Comparison of ENCODE assay signal across 12 cellular contexts in the genomic region with DNA sequence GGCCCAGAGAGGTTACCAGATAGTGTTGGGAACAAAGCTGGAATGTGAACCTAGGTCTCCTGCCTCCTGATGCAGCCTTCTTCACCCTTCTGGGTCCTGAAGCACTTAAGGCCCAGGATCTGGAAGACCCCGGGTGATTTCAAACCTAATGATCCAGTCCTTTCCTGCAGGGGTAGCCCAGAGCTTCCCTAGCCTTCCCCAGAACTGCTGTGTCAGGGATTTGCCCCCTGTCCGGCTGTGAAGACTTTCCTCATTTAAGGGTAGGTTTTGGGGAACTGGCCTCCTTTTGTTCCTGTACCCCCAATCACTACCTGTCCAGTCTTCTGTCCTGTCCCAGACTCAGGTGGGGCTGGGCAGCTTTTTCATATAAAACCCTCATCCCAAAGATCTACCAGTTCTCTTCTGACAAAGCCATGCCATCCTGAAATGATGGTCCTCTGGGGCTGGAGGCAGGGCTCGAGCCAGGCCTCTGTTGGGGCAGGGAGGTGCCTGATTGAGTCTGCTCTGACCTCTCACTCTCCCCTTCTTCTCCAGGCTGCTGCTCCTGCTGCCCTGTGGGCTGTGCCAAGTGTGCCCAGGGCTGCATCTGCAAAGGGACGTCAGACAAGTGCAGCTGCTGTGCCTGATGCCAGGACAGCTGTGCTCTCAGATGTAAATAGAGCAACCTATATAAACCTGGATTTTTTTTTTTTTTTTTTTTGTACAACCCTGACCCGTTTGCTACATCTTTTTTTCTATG. TPM values are rescaled to one million over a fixed set of nuclear protein-coding genes. Genes with fewer than 3 reads are reported as not detected.
DNase-seq lines count a peak whose midpoint lies in the region; ATAC-seq and TF ChIP-seq lines count a peak whose summit lies in the region.
"Had no signal": no experiment of that assay in that cellular context is flagged by ENCODE, and none has a peak within 500 bp of the region (broad histone marks: within the 10 kb centered on the region; RNA-seq: fewer than 3 reads in every experiment).

No MANE protein-coding gene starts in this region.

- peak overlapping the region; percentile 90 for H3K4me3 Mint-ChIP-seq in activated T-helper 17 cell treated with anti-CD3 and anti-CD28 coated beads, Interleukin-2, amount 50 U/mL, for 72 hours

- H3K36me3 Mint-ChIP-seq in activated T-helper 17 cell treated with anti-CD3 and anti-CD28 coated beads, Interleukin-2, amount 50 U/mL, for 72 hours (ENCODE audit: low read depth) = no peaks in the 10 kb centered on the region

- H3K36me3 ChIP-seq in spleen = no peaks in the 10 kb centered on the region

- 79 to 90% (median 85%) methylated on average over 5 of the region's 5 CpGs for WGBS in spleen, 5 donors

- H3K4me1 ChIP-seq in spleen = peaks cover 0 to 30% (median 23%) of the 10 kb centered on the region in 6 donors

- H3K27ac ChIP-seq in spleen = peak overlapping the region in 1 of 8 donors; percentile 80
- H3K27ac ChIP-seq: 22Rv1 had no signal

- no peaks in the 10 kb centered on the region for H3K9me3 Mint-ChIP-seq in activated T-helper 17 cell treated with anti-CD3 and anti-CD28 coated beads, Interleukin-2, amount 50 U/mL, for 72 hours

- H3K27ac Mint-ChIP-seq in activated T-helper 17 cell treated with anti-CD3 and anti-CD28 coated beads, Interleukin-2, amount 50 U/mL, for 72 hours = no peak overlapping the region

- H3K27me3 Mint-ChIP-seq in activated T-helper 17 cell treated with anti-CD3 and anti-CD28 coated beads, Interleukin-2, amount 50 U/mL, for 72 hours = no peaks in the 10 kb centered on the region

- peaks cover 10% of the 10 kb centered on the region for H3K4me1 Mint-ChIP-seq in activated T-helper 17 cell treated with anti-CD3 and anti-CD28 coated beads, Interleukin-2, amount 50 U/mL, for 72 hours

- DNase-seq in DMS 273 (lab: John Stamatoyannopoulos, UW; ENCODE audit: unreplicated experiment) (peak; percentile 43), DMS 273 treated with DMSO at 0.1 percent for 48 hours (lab: John Stamatoyannopoulos, UW) (no peak), spleen (no peak), NCI-H128 (lab: John Stamatoyannopoulos, UW; ENCODE audit: unreplicated experiment) (no peak), amniotic stem cell (lab: John Stamatoyannopoulos, UW) (no peak), middle frontal gyrus (ENCODE audit: extremely low spot score, low spot score) (no peak)

- H3K9me3 ChIP-seq in spleen = peaks cover 0 to 11% (median 3%) of the 10 kb centered on the region in 8 donors

- no peak for TF ChIP-seq POLR2A in spleen (IDR thresholded peaks at IDR 0.05)

- peaks cover 0 to 6% (median 0%) of the 10 kb centered on the region in 7 donors for H3K27me3 ChIP-seq in spleen (replicated peaks in 1 of 7)

- H3K4me3 ChIP-seq in iPS-11a (ENCODE audit: low read depth, low read length) (peak overlapping the region; percentile 69), spleen (peak overlapping the region in 5 of 8 donors; percentile 40 to 73 (median 56))

- no peak for TF ChIP-seq CTCF in spleen (IDR thresholded peaks at IDR 0.05 in 8 of 11, conservative IDR thresholded peaks at IDR 0.05 in 3 of 11)

- intact Hi-C loops in spleen (cut with DNase I; ENCODE audit: low total_unique reads) = loop anchor here (10.0 kb wide), 1 partner anchor 79 kb away; a partner anchor contains a TSS

- ATAC-seq in activated T-helper 17 cell treated with anti-CD3 and anti-CD28 coated beads, Interleukin-2, amount 50 U/mL, for 72 hours (replicated peaks) = no peak

RNA-seq across cellular contexts. Expression of a gene that starts 1.3 kb away (rescaled TPM):
- 1 to 10 TPM; 6.1 to 7.6 TPM for total RNA-seq in activated T-helper 17 cell treated with anti-CD3 and anti-CD28 coated beads, Interleukin-2, amount 50 U/mL, for 72 hours
- 10 to 100 TPM; 13.0 to 28.7 (median 19.4) TPM for total RNA-seq in spleen
- polyA plus RNA-seq in spleen = 100 to 1,000 TPM in 1 of 3 donors, 10 to 100 TPM in 2; 36.1 to 113 (median 44.4) TPM

RNA-seq across cellular contexts. Expression of a gene that starts 14.0 kb away (rescaled TPM):
- not detected for total RNA-seq in activated T-helper 17 cell treated with anti-CD3 and anti-CD28 coated beads, Interleukin-2, amount 50 U/mL, for 72 hours
- total RNA-seq in spleen = not detected
- polyA plus RNA-seq in spleen = 1 to 10 TPM in 1 of 3 donors, under 1 TPM in 2; 0.54 to 1.1 (median 0.96) TPM
- total RNA-seq: fibroblast of villous mesenchyme, HT-29 had no signal

RNA-seq across cellular contexts. Expression of a gene that starts 15.7 kb away (rescaled TPM):
- total RNA-seq in activated T-helper 17 cell treated with anti-CD3 and anti-CD28 coated beads, Interleukin-2, amount 50 U/mL, for 72 hours = not detected
- 1 to 10 TPM in 2 of 7 donors, not detected in 5; 1.1 to 3.9 TPM for total RNA-seq in spleen
- 10 to 100 TPM in 2 of 3 donors, 1 to 10 TPM in 1; 3.2 to 12.2 (median 12.1) TPM for polyA plus RNA-seq in spleen
- total RNA-seq: fibroblast of villous mesenchyme had no signal

RNA-seq across cellular contexts. Expression of a gene that starts 25.8 kb away (rescaled TPM):
- total RNA-seq in activated T-helper 17 cell treated with anti-CD3 and anti-CD28 coated beads, Interleukin-2, amount 50 U/mL, for 72 hours = 1 to 10 TPM; 3.1 to 5.7 TPM
- total RNA-seq in spleen = 10 to 100 TPM in 6 of 7 donors, 1 to 10 TPM in 1; 6.4 to 21.0 (median 13.6) TPM
- 10 to 100 TPM; 16.6 to 20.1 (median 19.4) TPM for polyA plus RNA-seq in spleen
- total RNA-seq: fibroblast of villous mesenchyme had no signal

RNA-seq across cellular contexts. Expression of a gene that starts 31.9 kb away (rescaled TPM):
- not detected for total RNA-seq in activated T-helper 17 cell treated with anti-CD3 and anti-CD28 coated beads, Interleukin-2, amount 50 U/mL, for 72 hours
- total RNA-seq in spleen = not detected
- not detected for polyA plus RNA-seq in spleen
- total RNA-seq: fibroblast of villous mesenchyme; HT-29; T-helper 2 cell treated with Interferon-gamma antibody and Interleukin-4, amounts not matched to agents 100 ng/mL and 5 ng/mL, for 36 hours had no signal
